In the genomic region with DNA sequence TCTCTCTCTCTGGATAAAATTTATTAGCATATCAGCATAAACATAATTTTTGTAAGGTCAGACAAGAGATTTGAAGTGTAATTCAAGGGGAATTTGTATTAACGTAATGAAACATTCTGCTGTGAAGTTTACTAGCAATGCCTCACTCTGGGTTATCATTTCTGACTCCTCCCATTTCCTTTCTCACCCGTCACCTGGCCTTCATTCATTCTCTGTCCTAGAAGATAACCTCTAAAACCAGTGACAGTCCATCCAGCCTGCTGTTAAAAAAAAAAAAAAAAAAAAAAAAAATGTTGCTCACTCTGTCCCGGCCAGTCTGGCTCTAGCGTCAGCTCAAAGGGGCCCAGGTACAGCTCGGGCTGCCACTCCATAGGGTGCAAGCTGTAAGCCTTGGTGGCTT, we compare ENCODE assay signal across 8 cellular contexts. TPM values are rescaled to one million over a fixed set of nuclear protein-coding genes. Genes with fewer than 3 reads are reported as not detected.
DNase-seq lines count a peak whose midpoint lies in the region; ATAC-seq, FAIRE-seq and TF ChIP-seq lines count a peak whose summit lies in the region.

No MANE protein-coding gene starts in this region.

- ATAC-seq in right lobe of liver (peak in 3 of 4 donors; percentile 16 to 59 (median 45)), HepG2 (no peak), HG03159 (IDR thresholded peaks at IDR 0.05; ENCODE audit: unreplicated experiment) (peak; percentile 60)

- no peak for TF ChIP-seq POLR2A in right lobe of liver (IDR thresholded peaks at IDR 0.05)
- no peak for TF ChIP-seq POLR2A in HepG2 (IDR thresholded peaks at IDR 0.05; ENCODE audit: insufficient read depth in 1 of 2, low read depth in 2 of 2, low read length in 2 of 2)

- H3K9me3 ChIP-seq in right lobe of liver (no peaks in the 10 kb centered on the region), HepG2 (ENCODE audit: low read length) (no peaks in the 10 kb centered on the region), astrocyte (ENCODE audit: insufficient read depth, low read depth, low read length) (no peaks in the 10 kb centered on the region)

- no peaks in the 10 kb centered on the region for H3K27me3 ChIP-seq in right lobe of liver
- H3K27me3 ChIP-seq in HepG2 (ENCODE audit: control insufficient read depth in 1 of 2, insufficient read depth in 2 of 2, low read length in 2 of 2) = no peaks in the 10 kb centered on the region
- H3K27me3 ChIP-seq in astrocyte (ENCODE audit: insufficient read depth, low read length) = no peaks in the 10 kb centered on the region

- H3K4me3 ChIP-seq in right lobe of liver = no peak overlapping the region
- no peak overlapping the region for H3K4me3 ChIP-seq in HepG2 (replicated peaks in 1 of 3; ENCODE audit: insufficient read depth in 1 of 3, low read depth in 2 of 3, low read length in 3 of 3)
- H3K4me3 ChIP-seq in astrocyte (ENCODE audit: insufficient read depth, low read depth, low read length) = no peak overlapping the region
- no peak overlapping the region for H3K4me3 ChIP-seq in skin epidermis

- WGBS in right lobe of liver (ENCODE audit: insufficient coverage, low coverage, low lambda C conversion rate, missing lambda C conversion rate) = 49% methylated on average over 4 of the region's 5 CpGs
- WGBS in HepG2 (ENCODE audit: low lambda C conversion rate) = 95% methylated on average over 5 of the region's 5 CpGs

- intact Hi-C loops in right lobe of liver (cut with DNase I) = no loop called here
- intact Hi-C loops in HepG2 (cut with micrococcal nuclease; ENCODE audit: unreplicated experiment) = no loop called here

- H3K27ac ChIP-seq in right lobe of liver (peak overlapping the region in 1 of 3 donors; percentile 44), HepG2 (ENCODE audit: extremely low read length, insufficient read depth, low read length) (no peak overlapping the region), astrocyte (ENCODE audit: low read depth, low read length) (peak overlapping the region; percentile 61), skin epidermis (peak overlapping the region in 18 of 21 experiments; percentile 33 to 87 (median 73))

- H3K27ac Mint-ChIP-seq in astrocyte (ENCODE audit: unreplicated experiment) = peak overlapping the region; percentile 2

- H3K36me3 ChIP-seq in right lobe of liver (no peaks in the 10 kb centered on the region), HepG2 (replicated peaks in 1 of 2; ENCODE audit: control insufficient read depth in 1 of 2, insufficient read depth in 2 of 2, low read length in 2 of 2) (no peaks in the 10 kb centered on the region; a peak in 1 of 5 replicates), astrocyte (ENCODE audit: insufficient read depth, low read length) (no peaks in the 10 kb centered on the region)

- in situ Hi-C loops in HepG2 (cut with HindIII; ENCODE audit: extremely low pct_ligation_motif_present, low pct_unique_long_range_greater_than_20kb) = no loop called here

- H3K9ac ChIP-seq in HepG2 (ENCODE audit: insufficient read depth, low read depth, low read length) = no peak overlapping the region
- H3K9ac ChIP-seq in astrocyte (ENCODE audit: low read length) = peak overlapping the region; percentile 62

- FAIRE-seq in HepG2 (lab: Jason Lieb, UNC) (no peak), astrocyte (lab: Jason Lieb, UNC) (no peak)

- H4K20me1 ChIP-seq in HepG2 (ENCODE audit: insufficient read depth, low read length) (no peaks in the 10 kb centered on the region), astrocyte (ENCODE audit: insufficient read depth, low read length) (no peaks in the 10 kb centered on the region)

- peaks cover 3% of the 10 kb centered on the region for H3K9me3 Mint-ChIP-seq in astrocyte (ENCODE audit: unreplicated experiment)

- TF ChIP-seq RAD21 in HepG2 (CRISPR knock-in tag; IDR thresholded peaks at IDR 0.05) = no peak

- H3K79me2 ChIP-seq in HepG2 (ENCODE audit: insufficient read depth, low read length) (no peaks in the 10 kb centered on the region), astrocyte (ENCODE audit: insufficient read depth, low read length) (peaks cover 13% of the 10 kb centered on the region)

- DNase-seq in right lobe of liver (no peak), HepG2 (ENCODE audit: low spot score) (no peak), astrocyte (ENCODE audit: low read depth) (no peak), NCI-H1417 treated with DMSO at 0.1 percent for 48 hours (lab: John Stamatoyannopoulos, UW) (no peak), HK-2 (ENCODE audit: unreplicated experiment) (no peak), cerebellar nuclear complex (lab: John Stamatoyannopoulos, UW) (no peak)

- H3K4me1 Mint-ChIP-seq in astrocyte (ENCODE audit: low read depth, unreplicated experiment) = peaks cover 44% of the 10 kb centered on the region

- CTCF ChIA-PET in HepG2 (lab: Yijun Ruan, JAX; ENCODE audit: low intra/inter-chr PET ratio, low total read pairs) = no interaction called here

- BruUV-seq in HepG2 (replicated peaks; lab: Mats Ljungman, UMichigan) = no TSS peak

- H3K4me2 ChIP-seq in HepG2 (ENCODE audit: low read depth, low read length) = no peak overlapping the region
- H3K4me2 ChIP-seq in astrocyte (ENCODE audit: low read length) = peak overlapping the region; percentile 78

- no peaks in the 10 kb centered on the region for H3K27me3 Mint-ChIP-seq in astrocyte (ENCODE audit: low read depth, unreplicated experiment)

- no peak overlapping the region for H2AFZ ChIP-seq in HepG2 (ENCODE audit: low read length)
- H2AFZ ChIP-seq in astrocyte (ENCODE audit: low read depth, low read length) = no peak overlapping the region

- peaks cover 21% of the 10 kb centered on the region for H3K36me3 Mint-ChIP-seq in astrocyte (ENCODE audit: low read depth, unreplicated experiment)

- H3K4me1 ChIP-seq in right lobe of liver (no peaks in the 10 kb centered on the region), HepG2 (ENCODE audit: insufficient read depth, low read length) (no peaks in the 10 kb centered on the region), astrocyte (ENCODE audit: insufficient read depth, low read length) (peaks cover 28% of the 10 kb centered on the region)

- H3K4me3 Mint-ChIP-seq in astrocyte (ENCODE audit: unreplicated experiment) = no peak overlapping the region

- TF ChIP-seq CTCF in right lobe of liver (IDR thresholded peaks at IDR 0.05) (no peak), HepG2 (CRISPR knock-in tag; IDR thresholded peaks at IDR 0.05) (no peak), astrocyte (IDR thresholded peaks at IDR 0.05; ENCODE audit: insufficient read depth, low read depth, low read length) (no peak)

- POLR2A ChIA-PET in HepG2 (lab: Yijun Ruan, JAX) = no interaction called here

- TF ChIP-seq EP300 in HepG2 (IDR thresholded peaks at IDR 0.05; ENCODE audit: low read depth in 2 of 2, low read length in 2 of 2) = no peak
- TF ChIP-seq EP300 in HepG2 (CRISPR knock-in tag; IDR thresholded peaks at IDR 0.05; ENCODE audit: borderline replicate concordance) = no peak

TF ChIP-seq in HepG2, 621 proteins besides CTCF, POLR2A, EP300 and RAD21 (continues in another document):
- TF ChIP-seq ZBTB1 (CRISPR knock-in tag; IDR thresholded peaks at IDR 0.05; ENCODE audit: borderline replicate concordance) (no peak), ZNF788 (CRISPR knock-in tag; IDR thresholded peaks at IDR 0.05; ENCODE audit: borderline replicate concordance) (no peak), ZNF451 (CRISPR knock-in tag; IDR thresholded peaks at IDR 0.05) (no peak)
- TF ChIP-seq, protein P1, sequence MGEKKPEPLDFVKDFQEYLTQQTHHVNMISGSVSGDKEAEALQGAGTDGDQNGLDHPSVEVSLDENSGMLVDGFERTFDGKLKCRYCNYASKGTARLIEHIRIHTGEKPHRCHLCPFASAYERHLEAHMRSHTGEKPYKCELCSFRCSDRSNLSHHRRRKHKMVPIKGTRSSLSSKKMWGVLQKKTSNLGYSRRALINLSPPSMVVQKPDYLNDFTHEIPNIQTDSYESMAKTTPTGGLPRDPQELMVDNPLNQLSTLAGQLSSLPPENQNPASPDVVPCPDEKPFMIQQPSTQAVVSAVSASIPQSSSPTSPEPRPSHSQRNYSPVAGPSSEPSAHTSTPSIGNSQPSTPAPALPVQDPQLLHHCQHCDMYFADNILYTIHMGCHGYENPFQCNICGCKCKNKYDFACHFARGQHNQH (CRISPR knock-in tag; IDR thresholded peaks at IDR 0.05) = no peak
- TF ChIP-seq, protein P2, sequence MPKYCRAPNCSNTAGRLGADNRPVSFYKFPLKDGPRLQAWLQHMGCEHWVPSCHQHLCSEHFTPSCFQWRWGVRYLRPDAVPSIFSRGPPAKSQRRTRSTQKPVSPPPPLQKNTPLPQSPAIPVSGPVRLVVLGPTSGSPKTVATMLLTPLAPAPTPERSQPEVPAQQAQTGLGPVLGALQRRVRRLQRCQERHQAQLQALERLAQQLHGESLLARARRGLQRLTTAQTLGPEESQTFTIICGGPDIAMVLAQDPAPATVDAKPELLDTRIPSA (CRISPR knock-in tag; IDR thresholded peaks at IDR 0.05; ENCODE audit: borderline replicate concordance) = no peak

RNA-seq across cellular contexts. Expression of a gene that starts 27.2 kb away (rescaled TPM):
- 10 to 100 TPM in 5 of 6 experiments, 1 to 10 TPM in 1; 9.9 to 26.4 (median 18.3) TPM for total RNA-seq in right lobe of liver
- 8.1 and 8.8 TPM in 2 replicates for total RNA-seq in HepG2 (2016; rRNA removed; fragmentation: Illumina TruSeq; extraction: Trizol)
- total RNA-seq in HepG2 (2016; cell fraction: cytosol; rRNA removed; fragmentation: Illumina TruSeq; extraction: Trizol; ENCODE audit: low read depth) = 1.4 and 1.6 TPM in 2 replicates
- total RNA-seq in HepG2 (2016; cell fraction: insoluble cytoplasmic fraction; rRNA removed; fragmentation: Illumina TruSeq; extraction: Trizol) = 6.7 and 8.2 TPM in 2 replicates
- total RNA-seq in HepG2 (2016; cell fraction: membrane; rRNA removed; fragmentation: Illumina TruSeq; extraction: Trizol) = 3.9 and 5.1 TPM in 2 replicates
- 10.5 and 10.7 TPM in 2 replicates for total RNA-seq in HepG2 (2016; cell fraction: nucleus; rRNA removed; fragmentation: Illumina TruSeq; extraction: Trizol)
- polyA plus RNA-seq in HepG2 (2011; rRNA removed) = 10.6 and 11.2 TPM in 2 replicates
- polyA plus RNA-seq in HepG2 (2011; cell fraction: cytosol; rRNA removed) = 6.0 and 10.9 TPM in 2 replicates
- 9.0 and 10.1 TPM in 2 replicates for polyA plus RNA-seq in HepG2 (2011; cell fraction: nucleus; rRNA removed)
- polyA plus RNA-seq in HepG2 (2012) = 8.8 and 11.2 TPM in 2 replicates
- 0.98 and 1.7 TPM in 2 replicates for polyA plus RNA-seq in HepG2 (2016; cell fraction: cytosol; fragmentation: Illumina TruSeq; extraction: Trizol; ENCODE audit: low read depth)
- polyA plus RNA-seq in HepG2 (2016; cell fraction: insoluble cytoplasmic fraction; fragmentation: Illumina TruSeq; extraction: Trizol; ENCODE audit: low read depth) = 7.8 and 8.9 TPM in 2 replicates
- 2.1 and 2.4 TPM in 2 replicates for polyA plus RNA-seq in HepG2 (2016; cell fraction: membrane; fragmentation: Illumina TruSeq; extraction: Trizol; ENCODE audit: low read depth)
- polyA plus RNA-seq in HepG2 (2016; cell fraction: nucleus; fragmentation: Illumina TruSeq; extraction: Trizol; ENCODE audit: insufficient read depth, low read depth) = 11.7 and 12.4 TPM in 2 replicates
- polyA minus RNA-seq in HepG2 (2011; rRNA and poly(A)+ RNA removed; ENCODE audit: low replicate concordance) = 5.6 and 6.2 TPM in 2 replicates
- polyA minus RNA-seq in HepG2 (2011; cell fraction: cytosol; rRNA and poly(A)+ RNA removed) = 6.1 and 7.8 TPM in 2 replicates
- 35.9 and 42.4 TPM in 2 replicates for polyA minus RNA-seq in HepG2 (2011; cell fraction: nucleus; rRNA and poly(A)+ RNA removed)
- 29.1 and 34.4 TPM in 2 replicates for total RNA-seq in astrocyte
